1 cellular context compared by ENCODE assay signal in genomic region chr14:73771848-73772705, GRCh38.
TF ChIP-seq lines count a peak whose summit lies in the region.

No MANE protein-coding gene starts in this region.

TF ChIP-seq in K562, 482 proteins besides CTCF, POLR2A, EP300 and RAD21 (continued from another document):
- TF ChIP-seq RAD51 (IDR thresholded peaks at IDR 0.05; ENCODE audit: borderline replicate concordance, low read depth) (peak; percentile 63; the same call in 1 of the 2 replicates), RCOR1 (IDR thresholded peaks at IDR 0.05; ENCODE audit: borderline replicate concordance in 1 of 2, low read depth in 2 of 2, low read length in 2 of 2) (peak in 1 of 2 experiments; percentile 41; a peak in 2 of 4 replicates), EGR1 (conservative IDR thresholded peaks at IDR 0.05) (peak; percentile 92), ZNF318 (IDR thresholded peaks at IDR 0.05; ENCODE audit: borderline replicate concordance in 1 of 2, low read depth in 1 of 2) (peak in 1 of 2 experiments; percentile 61; a peak in 2 of 4 replicates)
